In genomic region chr17:28846231-28846630, GRCh38 we compare ENCODE assay signal across 18 cellular contexts. TPM values are rescaled to one million over a fixed set of nuclear protein-coding genes. Genes with fewer than 3 reads are reported as not detected.
DNase-seq lines count a peak whose midpoint lies in the region; ATAC-seq and TF ChIP-seq lines count a peak whose summit lies in the region.
"Had no signal": no experiment of that assay in that cellular context is flagged by ENCODE, and none has a peak within 500 bp of the region (broad histone marks: within the 10 kb centered on the region; RNA-seq: fewer than 3 reads in every experiment).

No MANE protein-coding gene starts in this region.

- in situ Hi-C loops in mammary epithelial cell (cut with MboI; ENCODE audit: low sequenced_read_pairs in 2 of 2), result no loop called here

- ATAC-seq in foreskin keratinocyte (peak; percentile 18), GM21447 (IDR thresholded peaks at IDR 0.05; ENCODE audit: unreplicated experiment) (no peak)
- ATAC-seq: CD8-positive, alpha-beta T cell had no signal

- 84% methylated on average over 10 of the region's 10 CpGs for WGBS in mammary epithelial cell (ENCODE audit: low coverage, missing lambda C conversion rate)

- CTCF ChIA-PET in MCF 10A (lab: Yijun Ruan, JAX) (interaction anchor here (0.6 kb wide), 1 partner anchor 77 kb away, joined by 3 read pairs; no protein-coding TSS in a partner anchor), mammary epithelial cell (lab: Charles Lee; ENCODE audit: low non-redundant PET) (no interaction called here)

- no peak overlapping the region for H3K4me3 Mint-ChIP-seq in MCF 10A (ENCODE audit: unreplicated experiment)
- H3K4me3 Mint-ChIP-seq: CD8-positive, alpha-beta T cell had no signal

- dilution Hi-C loops in mammary epithelial cell (cut with HindIII; ENCODE audit: low sequenced_read_pairs), result no loop called here

- H3K9me3 ChIP-seq in mammary epithelial cell (replicated peaks; ENCODE audit: insufficient read depth, low read length), result no peaks in the 10 kb centered on the region
- H3K9me3 ChIP-seq: BLaER1, Peyer's patch had no signal

- H3K27me3 ChIP-seq in mammary epithelial cell (ENCODE audit: insufficient read depth, low read length), result no peaks in the 10 kb centered on the region
- H3K27me3 ChIP-seq in foreskin keratinocyte, result no peaks in the 10 kb centered on the region
- H3K27me3 ChIP-seq: BLaER1, Peyer's patch had no signal

- no peak overlapping the region for H3K4me2 ChIP-seq in mammary epithelial cell (ENCODE audit: insufficient read depth, low read depth, low read length)
- H3K4me2 ChIP-seq: BLaER1 had no signal

- H3K4me1 Mint-ChIP-seq in MCF 10A (ENCODE audit: insufficient read depth, unreplicated experiment), result peaks cover 5% of the 10 kb centered on the region

- H3K27ac ChIP-seq in mammary epithelial cell (ENCODE audit: insufficient read depth, low read depth, low read length), result no peak overlapping the region
- H3K27ac ChIP-seq in foreskin keratinocyte, result no peak overlapping the region
- H3K27ac ChIP-seq: BLaER1, Peyer's patch had no signal

- H3K4me1 ChIP-seq in mammary epithelial cell (ENCODE audit: insufficient read depth, low read length), result peaks cover 3% of the 10 kb centered on the region
- no peaks in the 10 kb centered on the region for H3K4me1 ChIP-seq in foreskin keratinocyte

- no peak overlapping the region for H3K9ac ChIP-seq in mammary epithelial cell (ENCODE audit: insufficient read depth, low read length)
- H3K9ac ChIP-seq: BLaER1 had no signal

- H3K4me3 ChIP-seq in mammary epithelial cell (replicated peaks in 1 of 3; ENCODE audit: insufficient read depth in 1 of 3, low read depth in 2 of 3, low read length in 3 of 3), result no peak overlapping the region
- H3K4me3 ChIP-seq: BLaER1, Peyer's patch had no signal

- H3K27ac Mint-ChIP-seq in MCF 10A (ENCODE audit: low read depth, unreplicated experiment), result no peak overlapping the region
- H3K27ac Mint-ChIP-seq: CD8-positive, alpha-beta T cell had no signal

- intact Hi-C loops in MCF 10A (cut with micrococcal nuclease) (no loop called here), mammary epithelial cell (cut with micrococcal nuclease) (loop anchor here (5.0 kb wide), 1 partner anchor 106 kb away; the partner anchor contains the start of gene PHF12)

- H3K36me3 Mint-ChIP-seq in MCF 10A (ENCODE audit: insufficient read depth, unreplicated experiment), result no peaks in the 10 kb centered on the region

- no peak overlapping the region for H2AFZ ChIP-seq in mammary epithelial cell (ENCODE audit: low read depth, low read length)

- H3K36me3 ChIP-seq in mammary epithelial cell (ENCODE audit: insufficient read depth, low read length), result no peaks in the 10 kb centered on the region
- H3K36me3 ChIP-seq: BLaER1, Peyer's patch had no signal

- no TSS peak for BruUV-seq in MCF 10A (replicated peaks; lab: Mats Ljungman, UMichigan)
- BruUV-seq in mammary epithelial cell (replicated peaks; lab: Mats Ljungman, UMichigan), result no TSS peak

- no peaks in the 10 kb centered on the region for H3K9me3 Mint-ChIP-seq in MCF 10A (ENCODE audit: unreplicated experiment)
- H3K9me3 Mint-ChIP-seq: CD8-positive, alpha-beta T cell had no signal

- peaks cover 18% of the 10 kb centered on the region for H3K79me2 ChIP-seq in mammary epithelial cell (ENCODE audit: insufficient read depth, low read length)

- peak; percentile 32 for DNase-seq in activated CD4-positive, alpha-beta T cell treated with anti-CD3 and anti-CD28 coated beads for 48 hours
- DNase-seq in activated CD4-positive, alpha-beta T cell treated with anti-CD3 and anti-CD28 coated beads, Interleukin-2, amount 50 U/mL, for 1 hour, result no peak
- peak; percentile 61 for DNase-seq in MCF 10A (ENCODE audit: unreplicated experiment)
- no peak for DNase-seq in mammary epithelial cell
- DNase-seq in LoVo (ENCODE audit: low spot score), result peak; percentile 11
- DNase-seq in foreskin keratinocyte, result peak in 1 of 2 donors; percentile 20
- no peak for DNase-seq in GM19240 (ENCODE audit: insufficient read length, low spot score)
- DNase-seq: CD8-positive, alpha-beta T cell; H7; MM.1S; NCI-H1105; NCI-H1694 treated with DMSO at 0.1 percent for 48 hours; NCI-H2107; NCI-H2227 treated with DMSO at 0.1 percent for 48 hours; NCI-H524 treated with DMSO at 0.1 percent for 48 hours had no signal

- POLR2A ChIA-PET in MCF 10A (lab: Yijun Ruan, JAX), result interaction anchor here (0.7 to 1.3 kb wide), 3 partner anchors 36 to 94 kb away, joined by 3 to 5 read pairs (median 4); no protein-coding TSS in a partner anchor

- H3K27me3 Mint-ChIP-seq in MCF 10A (ENCODE audit: insufficient read depth, unreplicated experiment), result no peaks in the 10 kb centered on the region

- no peaks in the 10 kb centered on the region for H4K20me1 ChIP-seq in mammary epithelial cell (ENCODE audit: insufficient read depth, low read length)

- TF ChIP-seq CTCF in MCF 10A (IDR thresholded peaks at IDR 0.05; ENCODE audit: unreplicated experiment), result no peak
- no peak for TF ChIP-seq CTCF in mammary epithelial cell (conservative IDR thresholded peaks at IDR 0.05 in 1 of 2, IDR thresholded peaks at IDR 0.05 in 1 of 2; ENCODE audit: extremely low read depth in 1 of 2, insufficient read depth in 1 of 2, low read depth in 1 of 2, low read length in 2 of 2)
- TF ChIP-seq CTCF in foreskin keratinocyte (conservative IDR thresholded peaks at IDR 0.05), result no peak

RNA-seq across cellular contexts. Expression of gene FAM222B, which starts 3.6 kb away (rescaled TPM):
- 18.5 and 22.2 TPM in 2 replicates for total RNA-seq in MCF 10A (2022)
- 10 to 100 TPM; 11.0 to 28.9 TPM for total RNA-seq in mammary epithelial cell
- 25.3 TPM for polyA plus RNA-seq in mammary epithelial cell
- polyA minus RNA-seq in mammary epithelial cell, result 24.8 TPM
- total RNA-seq in foreskin keratinocyte, result 16.3 and 17.9 TPM in 2 replicates
- polyA plus RNA-seq in foreskin keratinocyte, result 9.8 and 10.8 TPM in 2 replicates

RNA-seq across cellular contexts. Expression of gene ERAL1, which starts 8.6 kb away (rescaled TPM):
- total RNA-seq in MCF 10A (2022) (51.6 and 53.7 TPM in 2 replicates), mammary epithelial cell (10 to 100 TPM; 48.4 to 53.2 TPM), foreskin keratinocyte (34.8 and 44.4 TPM in 2 replicates)
- polyA plus RNA-seq in mammary epithelial cell (68.5 TPM), foreskin keratinocyte (65.8 and 72.8 TPM in 2 replicates)
- 83.1 TPM for polyA minus RNA-seq in mammary epithelial cell

RNA-seq across cellular contexts. Expression of gene FLOT2, which starts 51.3 kb away (rescaled TPM):
- 98.5 and 126 TPM in 2 replicates for total RNA-seq in MCF 10A (2022)
- 100 to 1,000 TPM in 1 of 2 donors, 10 to 100 TPM in 1; 80.2 to 129 TPM for total RNA-seq in mammary epithelial cell
- polyA plus RNA-seq in mammary epithelial cell, result 105 TPM
- polyA minus RNA-seq in mammary epithelial cell, result 226 TPM
- 81.8 and 83.2 TPM in 2 replicates for total RNA-seq in foreskin keratinocyte
- polyA plus RNA-seq in foreskin keratinocyte, result 69.1 and 71.9 TPM in 2 replicates

RNA-seq across cellular contexts. Expression of gene DHRS13, which starts 56.6 kb away (rescaled TPM):
- 9.1 and 9.5 TPM in 2 replicates for total RNA-seq in MCF 10A (2022)
- 1 to 10 TPM; 2.3 to 7.3 TPM for total RNA-seq in mammary epithelial cell
- 7.9 TPM for polyA plus RNA-seq in mammary epithelial cell
- 6.2 TPM for polyA minus RNA-seq in mammary epithelial cell
- 8.0 and 10.9 TPM in 2 replicates for total RNA-seq in foreskin keratinocyte
- polyA plus RNA-seq in foreskin keratinocyte, result 8.0 and 11.5 TPM in 2 replicates

Comparison
In these comparisons a context has a peak if more than half of its experiments do, and no peak if none do; other contexts are left out.
1. DNase-seq: peak in activated CD4-positive, alpha-beta T cell treated with anti-CD3 and anti-CD28 coated beads for 48 hours (single experiment), MCF 10A (single experiment) and LoVo (single experiment); none in activated CD4-positive, alpha-beta T cell treated with anti-CD3 and anti-CD28 coated beads, Interleukin-2, amount 50 U/mL, for 1 hour (single experiment), mammary epithelial cell (single experiment) and GM19240 (single experiment).